Comparison of ENCODE assay signal across 8 cellular contexts in genomic region chr11:113773416-113774173, GRCh38. TPM values are rescaled to one million over a fixed set of nuclear protein-coding genes. Genes with fewer than 3 reads are reported as not detected.
A peak's percentile ranks its signal among the peaks of the same experiment; 100 is the strongest.
DNase-seq lines count a peak whose midpoint lies in the region; TF ChIP-seq lines count a peak whose summit lies in the region.

Gene ZW10, minus strand, starts transcription at chr11:113773692. Its CDS starts 26 bp downstream, at chr11:113773666.

- intact Hi-C loops in esophagus squamous epithelium (cut with DNase I) = no loop called here

- H3K27me3 ChIP-seq in GM23248 (replicated peaks; ENCODE audit: insufficient read depth) = peaks cover 13% of the 10 kb centered on the region; the same call in 1 of the 2 replicates
- no peaks in the 10 kb centered on the region for H3K27me3 ChIP-seq in esophagus squamous epithelium

- H3K4me2 ChIP-seq in GM23248 (ENCODE audit: unreplicated experiment) = peak within 1 kb of the TSS; percentile 77

- peak; percentile 76 to 85 (median 81) for TF ChIP-seq CTCF in esophagus squamous epithelium (IDR thresholded peaks at IDR 0.05)

- peak within 1 kb of the TSS; percentile 99 for H2AFZ ChIP-seq in GM23248

- H3K79me2 ChIP-seq in GM23248 (ENCODE audit: insufficient read depth) = peaks cover 47% of the 10 kb centered on the region

- H3F3A ChIP-seq in GM23248 (ENCODE audit: insufficient read depth) = peaks cover 11% of the 10 kb centered on the region; the same call in 1 of the 2 replicates

- no peaks in the 10 kb centered on the region for H4K20me1 ChIP-seq in GM23248 (ENCODE audit: insufficient read depth)

- DNase-seq in EH (ENCODE audit: low read depth) (peak; percentile 97), GM23248 (peak; percentile 100), Kasumi-1 (lab: John Stamatoyannopoulos, UW) (peak; percentile 91 to 93), RKO (ENCODE audit: low spot score) (peak; percentile 96), activated T-helper 1 cell treated with Interleukin-2 at 50 U/mL for 16 hours (ENCODE audit: low read depth) (peak; percentile 87), esophagus squamous epithelium (lab: John Stamatoyannopoulos, UW) (peak; percentile 68), myocyte (ENCODE audit: low read depth) (peak; percentile 99)
- DNase-seq in stimulated activated CD8-positive, alpha-beta memory T cell treated with anti-CD3 and anti-CD28 coated beads, Interleukin-7, amount 100 ng/mL, for 48 hours (ENCODE audit: extremely low read depth in 1 of 2, low read depth in 1 of 2) = peak; percentile 82 to 86

- no peaks in the 10 kb centered on the region for H3K9me2 ChIP-seq in GM23248 (ENCODE audit: insufficient read depth)

- in situ Hi-C loops in GM23248 (cut with MboI) = no loop called here

- H3K27ac ChIP-seq in GM23248 (peak within 1 kb of the TSS; percentile 87), esophagus squamous epithelium (peak within 1 kb of the TSS; percentile 81 to 92 (median 86))

- H3K4me3 ChIP-seq in GM23248 = peak within 1 kb of the TSS; percentile 99
- peak within 1 kb of the TSS; percentile 64 to 90 (median 78) for H3K4me3 ChIP-seq in esophagus squamous epithelium

- 1 to 2% methylated on average over 46 of the region's 46 CpGs for WGBS in GM23248 (ENCODE audit: low coverage in 1 of 2, low lambda C conversion rate in 2 of 2, missing lambda C conversion rate in 2 of 2), 2 experiments
- WGBS in esophagus squamous epithelium, 2 donors = 0% methylated on average over 14 to 26 of the region's 46 CpGs

- peaks cover 10% of the 10 kb centered on the region for H3K4me1 ChIP-seq in GM23248 (ENCODE audit: insufficient read depth)
- peaks cover 0 to 41% (median 17%) of the 10 kb centered on the region in 3 donors for H3K4me1 ChIP-seq in esophagus squamous epithelium

- H3K9me3 ChIP-seq in GM23248 (ENCODE audit: low read depth) = no peaks in the 10 kb centered on the region
- H3K9me3 ChIP-seq in esophagus squamous epithelium = no peaks in the 10 kb centered on the region

- H3K36me3 ChIP-seq in GM23248 (ENCODE audit: low read depth) (peaks cover 2% of the 10 kb centered on the region; the same call in 1 of the 2 replicates), esophagus squamous epithelium (peaks cover 0 to 25% (median 2%) of the 10 kb centered on the region in 3 donors)

- peak in 1 of 4 donors; percentile 48 for TF ChIP-seq POLR2A in esophagus squamous epithelium (IDR thresholded peaks at IDR 0.05)

- peak within 1 kb of the TSS; percentile 98 for H3K9ac ChIP-seq in GM23248

RNA-seq across cellular contexts. Expression of gene ZW10, which starts in this region (rescaled TPM):
- 19.7 and 21.6 TPM in 2 replicates for total RNA-seq in GM23248 (2014; rRNA removed; shearing (Covaris generic))
- polyA plus RNA-seq in GM23248 (2016; fragmentation: Nextera tagmentation; extraction: Ambion mirVana) = 18.0 and 18.1 TPM in 2 replicates
- 10 to 100 TPM; 11.3 to 17.1 (median 15.2) TPM for total RNA-seq in esophagus squamous epithelium
- 12.5 and 17.2 TPM in 2 replicates for total RNA-seq in myocyte
- polyA plus RNA-seq in myocyte (2012) = 6.7 TPM

Comparison
In these comparisons a context has a peak if more than half of its experiments do, and no peak if none do; other contexts are left out.
1. Peak in every context shown above with its lines: DNase-seq, H3K4me3 ChIP-seq and H3K27ac ChIP-seq.